Comparison of ENCODE assay signal across 18 cellular contexts in genomic region chr17:60167095-60167741, GRCh38. TPM values are rescaled to one million over a fixed set of nuclear protein-coding genes. Genes with fewer than 3 reads are reported as not detected.
DNase-seq lines count a peak whose midpoint lies in the region; ATAC-seq, FAIRE-seq and TF ChIP-seq lines count a peak whose summit lies in the region.
"Had no signal": no experiment of that assay in that cellular context is flagged by ENCODE, and none has a peak within 500 bp of the region (broad histone marks: within the 10 kb centered on the region; RNA-seq: fewer than 3 reads in every experiment).

No MANE protein-coding gene starts in this region.

- TF ChIP-seq CTCF in fibroblast of mammary gland (conservative IDR thresholded peaks at IDR 0.05; ENCODE audit: control insufficient read depth, insufficient read depth, low read depth, low read length): no peak
- no peak for TF ChIP-seq CTCF in CD4-positive, alpha-beta T cell (IDR thresholded peaks at IDR 0.05)
- TF ChIP-seq CTCF in prostate gland (IDR thresholded peaks at IDR 0.05): no peak

- H3K27ac Mint-ChIP-seq in CD4-positive, alpha-beta T cell: no peak overlapping the region
- H3K27ac Mint-ChIP-seq: HFFc6 had no signal

- no peak for ATAC-seq in CD4-positive, alpha-beta T cell (ENCODE audit: poor library complexity)
- ATAC-seq: activated naive CD4-positive, alpha-beta T cell treated with anti-CD3 and anti-CD28 coated beads, Interleukin-2, amount 50 U/mL, for 72 hours had no signal

- H3K9me3 ChIP-seq in CD4-positive, alpha-beta T cell (ENCODE audit: control insufficient read depth, low read length): no peaks in the 10 kb centered on the region
- H3K9me3 ChIP-seq in prostate gland: no peaks in the 10 kb centered on the region
- H3K9me3 ChIP-seq: Caco-2, thoracic aorta had no signal

- DNase-seq in NCI-H345 (lab: John Stamatoyannopoulos, UW) (peak; percentile 25), NCI-H345 treated with DMSO at 0.1 percent for 48 hours (lab: John Stamatoyannopoulos, UW; ENCODE audit: unreplicated experiment) (no peak), NCI-H2196 treated with DMSO at 0.1 percent for 48 hours (lab: John Stamatoyannopoulos, UW; ENCODE audit: unreplicated experiment) (peak; percentile 69), fibroblast of mammary gland (ENCODE audit: low read depth) (peak; percentile 28), retina (peak; percentile 4), GM12891 (ENCODE audit: insufficient read length, low spot score) (no peak), prostate gland (ENCODE audit: low spot score) (no peak)
- DNase-seq in CD4-positive, alpha-beta T cell: no peak
- DNase-seq: Caco-2, HFFc6, NCI-H526 treated with DMSO at 0.1 percent for 48 hours had no signal

- intact Hi-C loops in CD4-positive, alpha-beta T cell (cut with DNase I, micrococcal nuclease): no loop called here
- intact Hi-C loops in prostate gland (cut with DNase I): no loop called here

- H3K36me3 ChIP-seq in prostate gland: no peaks in the 10 kb centered on the region
- H3K36me3 ChIP-seq: cardiac muscle cell, thoracic aorta had no signal

- no peak overlapping the region for H3K4me3 ChIP-seq in fibroblast of mammary gland (ENCODE audit: control insufficient read depth, low read depth, low read length)
- no peak overlapping the region for H3K4me3 ChIP-seq in prostate gland
- H3K4me3 ChIP-seq: cardiac muscle cell, thoracic aorta had no signal

- FAIRE-seq in GM12891 (lab: Jason Lieb, UNC): no peak
- FAIRE-seq: frontal cortex had no signal

- no peak for TF ChIP-seq POLR2A in GM12891 (IDR thresholded peaks at IDR 0.05; ENCODE audit: low read depth, low read length)
- TF ChIP-seq POLR2A in prostate gland (IDR thresholded peaks at IDR 0.05): no peak

- no peaks in the 10 kb centered on the region for H3K4me1 ChIP-seq in prostate gland (replicated peaks)

- H3K27me3 Mint-ChIP-seq in CD4-positive, alpha-beta T cell: peaks cover under 1% of the 10 kb centered on the region

- no peak overlapping the region for H3K4me3 Mint-ChIP-seq in CD4-positive, alpha-beta T cell
- H3K4me3 Mint-ChIP-seq: HFFc6 had no signal

- POLR2A ChIA-PET in CD4-positive, alpha-beta T cell (lab: Charles Lee): no interaction called here

- no peaks in the 10 kb centered on the region for H3K9me3 Mint-ChIP-seq in CD4-positive, alpha-beta T cell
- H3K9me3 Mint-ChIP-seq: activated naive CD4-positive, alpha-beta T cell treated with anti-CD3 and anti-CD28 coated beads, Interleukin-2, amount 50 U/mL, for 72 hours; HFFc6 had no signal

- H3K36me3 Mint-ChIP-seq in CD4-positive, alpha-beta T cell (ENCODE audit: low read depth): no peaks in the 10 kb centered on the region
- H3K36me3 Mint-ChIP-seq: activated naive CD4-positive, alpha-beta T cell treated with anti-CD3 and anti-CD28 coated beads, Interleukin-2, amount 50 U/mL, for 72 hours had no signal

- no peaks in the 10 kb centered on the region for H3K27me3 ChIP-seq in CD4-positive, alpha-beta T cell (ENCODE audit: control insufficient read depth, insufficient read depth, low read length)
- H3K27me3 ChIP-seq in prostate gland (replicated peaks; ENCODE audit: insufficient read depth): no peaks in the 10 kb centered on the region
- H3K27me3 ChIP-seq: cardiac muscle cell had no signal

- CTCF ChIA-PET in CD4-positive, alpha-beta T cell (lab: Charles Lee): no interaction called here

- H3K27ac ChIP-seq in CD4-positive, alpha-beta T cell (ENCODE audit: low read depth, low read length): no peak overlapping the region
- H3K27ac ChIP-seq in prostate gland: no peak overlapping the region
- H3K27ac ChIP-seq: cardiac muscle cell, KMS-11, RWPE1, thoracic aorta had no signal

- WGBS in prostate gland: 67% methylated on average over 11 of the region's 11 CpGs

- peaks cover 13% of the 10 kb centered on the region for H3K4me1 Mint-ChIP-seq in CD4-positive, alpha-beta T cell (ENCODE audit: low read depth)

TF ChIP-seq in GM12891, 5 proteins besides CTCF, POLR2A, EP300 and RAD21:
- TF ChIP-seq SPI1 (IDR thresholded peaks at IDR 0.05; ENCODE audit: low read depth, low read length) (no peak), PAX5 (IDR thresholded peaks at IDR 0.05; ENCODE audit: insufficient read depth, low read length, severe bottlenecking) (no peak), POU2F2 (IDR thresholded peaks at IDR 0.05; ENCODE audit: low read depth, low read length) (no peak), TAF1 (IDR thresholded peaks at IDR 0.05; ENCODE audit: low read depth, low read length) (no peak), POLR2AphosphoS5 (IDR thresholded peaks at IDR 0.05; ENCODE audit: low read depth, low read length) (no peak)

RNA-seq across cellular contexts. Expression of gene CA4, which starts 17.4 kb away (rescaled TPM):
- total RNA-seq in CD4-positive, alpha-beta T cell: not detected
- not detected for polyA plus RNA-seq in GM12891 (2012; ENCODE audit: low read depth, missing spikeins)
- 1 to 10 TPM in 1 of 2 donors, under 1 TPM in 1; 0.96 to 4.7 TPM for total RNA-seq in prostate gland
- total RNA-seq: A673; activated naive CD4-positive, alpha-beta T cell treated with anti-CD3 and anti-CD28 coated beads, Interleukin-2, amount 50 U/mL, for 72 hours; Caco-2; HFFc6 had no signal

Comparison
In these comparisons a context has a peak if more than half of its experiments do, and no peak if none do; other contexts are left out.
1. DNase-seq: peak in NCI-H345 (single experiment), NCI-H2196 treated with DMSO at 0.1 percent for 48 hours (single experiment), fibroblast of mammary gland (single experiment) and retina (single experiment); none in NCI-H345 treated with DMSO at 0.1 percent for 48 hours (single experiment), CD4-positive, alpha-beta T cell (0 of 10), GM12891 (single experiment) and prostate gland (single experiment).